18 cellular contexts compared by ENCODE assay signal in genomic region chr4:17276821-17277220, GRCh38.
DNase-seq lines count a peak whose midpoint lies in the region; ATAC-seq, FAIRE-seq and TF ChIP-seq lines count a peak whose summit lies in the region.
"Had no signal": no experiment of that assay in that cellular context is flagged by ENCODE, and none has a peak within 500 bp of the region (broad histone marks: within the 10 kb centered on the region; RNA-seq: fewer than 3 reads in every experiment).

No MANE protein-coding gene starts in this region.

- no peaks in the 10 kb centered on the region for H3K36me3 Mint-ChIP-seq in astrocyte (ENCODE audit: low read depth, unreplicated experiment)
- H3K36me3 Mint-ChIP-seq: CD14-positive monocyte had no signal

- peak overlapping the region; percentile 53 for H3K4me2 ChIP-seq in astrocyte (ENCODE audit: low read length)

- H3K9me3 ChIP-seq in astrocyte (ENCODE audit: insufficient read depth, low read depth, low read length) (no peaks in the 10 kb centered on the region), heart left ventricle (no peaks in the 10 kb centered on the region)
- H3K9me3 ChIP-seq: esophagus squamous epithelium, neutrophil, SJCRH30 had no signal

- H3K4me3 ChIP-seq in astrocyte (ENCODE audit: insufficient read depth, low read depth, low read length): no peak overlapping the region
- peak overlapping the region in 1 of 12 donors; percentile 11 for H3K4me3 ChIP-seq in heart left ventricle
- H3K4me3 ChIP-seq: esophagus squamous epithelium, SJCRH30 had no signal

- H3K27me3 Mint-ChIP-seq in astrocyte (ENCODE audit: low read depth, unreplicated experiment): no peaks in the 10 kb centered on the region
- H3K27me3 Mint-ChIP-seq: central memory CD8-positive, alpha-beta T cell had no signal

- 29 to 38% (median 34%) methylated on average over 6 of the region's 6 CpGs for WGBS in heart left ventricle, 4 donors

- H3K4me1 Mint-ChIP-seq in astrocyte (ENCODE audit: low read depth, unreplicated experiment): peaks cover 12% of the 10 kb centered on the region
- H3K4me1 Mint-ChIP-seq: CD14-positive monocyte; central memory CD8-positive, alpha-beta T cell had no signal

- no peak for TF ChIP-seq POLR2A in heart left ventricle (IDR thresholded peaks at IDR 0.05)

- H3K9ac ChIP-seq in astrocyte (ENCODE audit: low read length): no peak overlapping the region

- no peaks in the 10 kb centered on the region for H3K27me3 ChIP-seq in astrocyte (ENCODE audit: insufficient read depth, low read length)
- no peaks in the 10 kb centered on the region for H3K27me3 ChIP-seq in heart left ventricle
- H3K27me3 ChIP-seq: esophagus squamous epithelium, neutrophil had no signal

- H3K36me3 ChIP-seq in astrocyte (ENCODE audit: insufficient read depth, low read length) (no peaks in the 10 kb centered on the region), heart left ventricle (no peaks in the 10 kb centered on the region)
- H3K36me3 ChIP-seq: esophagus squamous epithelium, neutrophil, SJCRH30 had no signal

- DNase-seq in ELR (ENCODE audit: low read depth) (peak; percentile 33), astrocyte (ENCODE audit: low read depth) (peak; percentile 53), heart left ventricle (peak; percentile 33 to 68 (median 44)), posterior vena cava (ENCODE audit: low spot score) (peak; percentile 84), activated T-cell treated with anti-CD3 and anti-CD28 coated beads for 4 hours (no peak)
- DNase-seq: activated CD4-positive, CD25-positive, alpha-beta regulatory T cell treated with anti-CD3 and anti-CD28 coated beads, Interleukin-2, amount 50 U/mL, for 72 hours; esophagus squamous epithelium; kidney glomerular epithelial cell; NCI-H1417 treated with DMSO at 0.1 percent for 48 hours; NCI-H774 had no signal

- intact Hi-C loops in heart left ventricle (cut with DNase I): no loop called here
- intact Hi-C loops in posterior vena cava (cut with DNase I): no loop called here

- H3K27ac ChIP-seq in astrocyte (ENCODE audit: low read depth, low read length): no peak overlapping the region
- H3K27ac ChIP-seq in heart left ventricle: peak overlapping the region in 4 of 12 donors; percentile 15 to 48 (median 34)
- H3K27ac ChIP-seq: esophagus squamous epithelium, neutrophil, SJCRH30 had no signal

- ATAC-seq in heart left ventricle (peak in 3 of 4 donors; percentile 63 to 78 (median 68)), GM19397 (IDR thresholded peaks at IDR 0.05; ENCODE audit: unreplicated experiment) (no peak), HG03280 (IDR thresholded peaks at IDR 0.05; ENCODE audit: unreplicated experiment) (no peak), GM21390 (IDR thresholded peaks at IDR 0.05; ENCODE audit: unreplicated experiment) (no peak)

- no peak overlapping the region for H3K4me3 Mint-ChIP-seq in astrocyte (ENCODE audit: unreplicated experiment)
- H3K4me3 Mint-ChIP-seq: CD14-positive monocyte; central memory CD8-positive, alpha-beta T cell had no signal

- H3K27ac Mint-ChIP-seq in astrocyte (ENCODE audit: unreplicated experiment): peak overlapping the region; percentile 55
- H3K27ac Mint-ChIP-seq: activated T-helper 2 cell treated with anti-CD3 and anti-CD28 coated beads, Interferon-gamma antibody, Interleukin-2, Interleukin-4, amounts not matched to agents 10 μg/mL and 5 μg/mL and 100 μg/mL, durations not matched to agents 14 hours and 24 hours and 36 hours; CD14-positive monocyte had no signal

- H3K4me1 ChIP-seq in astrocyte (ENCODE audit: insufficient read depth, low read length) (peaks cover 10% of the 10 kb centered on the region), heart left ventricle (peaks cover 0 to 29% (median 0%) of the 10 kb centered on the region in 12 donors)
- H3K4me1 ChIP-seq: esophagus squamous epithelium, SJCRH30 had no signal

- H3K9me3 Mint-ChIP-seq in astrocyte (ENCODE audit: unreplicated experiment): peaks cover 7% of the 10 kb centered on the region
- H3K9me3 Mint-ChIP-seq: activated T-helper 2 cell treated with anti-CD3 and anti-CD28 coated beads, Interferon-gamma antibody, Interleukin-2, Interleukin-4, amounts not matched to agents 10 μg/mL and 5 μg/mL and 100 μg/mL, durations not matched to agents 14 hours and 24 hours and 36 hours; central memory CD8-positive, alpha-beta T cell had no signal

- no peak for FAIRE-seq in astrocyte (lab: Jason Lieb, UNC)

- peak overlapping the region; percentile 44 for H2AFZ ChIP-seq in astrocyte (ENCODE audit: low read depth, low read length)

- no peak for TF ChIP-seq CTCF in astrocyte (IDR thresholded peaks at IDR 0.05; ENCODE audit: insufficient read depth, low read depth, low read length)
- TF ChIP-seq CTCF in heart left ventricle (IDR thresholded peaks at IDR 0.05): no peak

- no peaks in the 10 kb centered on the region for H3K79me2 ChIP-seq in astrocyte (ENCODE audit: insufficient read depth, low read length)

- no peaks in the 10 kb centered on the region for H4K20me1 ChIP-seq in astrocyte (ENCODE audit: insufficient read depth, low read length)

Comparison
In these comparisons a context has a peak if more than half of its experiments do, and no peak if none do; other contexts are left out.
1. ATAC-seq: peak in heart left ventricle (3 of 4); none in GM19397 (single experiment), HG03280 (single experiment) and GM21390 (single experiment).